Comparison of ENCODE assay signal across 10 cellular contexts in genomic region chr1:36123357-36123756, GRCh38. TPM values are rescaled to one million over a fixed set of nuclear protein-coding genes. Genes with fewer than 3 reads are reported as not detected.
A peak's percentile ranks its signal among the peaks of the same experiment; 100 is the strongest.
DNase-seq lines count a peak whose midpoint lies in the region; ATAC-seq, FAIRE-seq and TF ChIP-seq lines count a peak whose summit lies in the region.
"Had no signal": no experiment of that assay in that cellular context is flagged by ENCODE, and none has a peak within 500 bp of the region (broad histone marks: within the 10 kb centered on the region; RNA-seq: fewer than 3 reads in every experiment).

No MANE protein-coding gene starts in this region.

- no peaks in the 10 kb centered on the region for H3K9me3 Mint-ChIP-seq in activated naive CD8-positive, alpha-beta T cell (ENCODE audit: low read depth)

- H3K9ac ChIP-seq in HepG2 (ENCODE audit: insufficient read depth, low read depth, low read length) (no peak overlapping the region; the same call in 1 of the 2 replicates), mammary epithelial cell (ENCODE audit: insufficient read depth, low read length) (no peak overlapping the region)

- in situ Hi-C loops in HepG2 (cut with HindIII; ENCODE audit: extremely low pct_ligation_motif_present, low pct_unique_long_range_greater_than_20kb) (no loop called here), mammary epithelial cell (cut with MboI; ENCODE audit: low sequenced_read_pairs in 2 of 2) (no loop called here)

- peaks cover 29% of the 10 kb centered on the region for H3K4me1 Mint-ChIP-seq in activated naive CD8-positive, alpha-beta T cell (ENCODE audit: low read depth)

- TF ChIP-seq RAD21 in HepG2 (CRISPR knock-in tag; IDR thresholded peaks at IDR 0.05): no peak

- H3K4me2 ChIP-seq in HepG2 (ENCODE audit: low read depth, low read length): peak overlapping the region; percentile 67
- no peak overlapping the region for H3K4me2 ChIP-seq in mammary epithelial cell (ENCODE audit: insufficient read depth, low read depth, low read length)

- H3K4me1 ChIP-seq in right atrium auricular region (peaks cover 0 to 27% of the 10 kb centered on the region in 2 donors), HepG2 (ENCODE audit: insufficient read depth, low read length) (peaks cover 64% of the 10 kb centered on the region), upper lobe of right lung (peaks cover 16% of the 10 kb centered on the region), mammary epithelial cell (ENCODE audit: insufficient read depth, low read length) (peaks cover 4% of the 10 kb centered on the region)

- TF ChIP-seq CTCF in right atrium auricular region (IDR thresholded peaks at IDR 0.05): no peak
- TF ChIP-seq CTCF in HepG2 (CRISPR knock-in tag; IDR thresholded peaks at IDR 0.05): no peak
- TF ChIP-seq CTCF in upper lobe of right lung (IDR thresholded peaks at IDR 0.05): no peak
- TF ChIP-seq CTCF in mammary epithelial cell (conservative IDR thresholded peaks at IDR 0.05 in 1 of 2, IDR thresholded peaks at IDR 0.05 in 1 of 2; ENCODE audit: extremely low read depth in 1 of 2, insufficient read depth in 1 of 2, low read depth in 1 of 2, low read length in 2 of 2): no peak

- no peak for TF ChIP-seq POLR2A in HepG2 (IDR thresholded peaks at IDR 0.05; ENCODE audit: insufficient read depth in 1 of 2, low read depth in 2 of 2, low read length in 2 of 2)

- no peaks in the 10 kb centered on the region for H3K27me3 ChIP-seq in right atrium auricular region
- peaks cover 11 to 47% of the 10 kb centered on the region in 2 experiments; a peak in 4 of 5 replicates for H3K27me3 ChIP-seq in HepG2 (ENCODE audit: control insufficient read depth in 1 of 2, insufficient read depth in 2 of 2, low read length in 2 of 2)
- H3K27me3 ChIP-seq in upper lobe of right lung: no peaks in the 10 kb centered on the region
- H3K27me3 ChIP-seq in mammary epithelial cell (ENCODE audit: insufficient read depth, low read length): peaks cover 12% of the 10 kb centered on the region

- BruUV-seq in HepG2 (replicated peaks; lab: Mats Ljungman, UMichigan) (no TSS peak), mammary epithelial cell (replicated peaks; lab: Mats Ljungman, UMichigan) (no TSS peak)

- peak; percentile 30 for ATAC-seq in Right ventricle myocardium inferior
- peak; percentile 32 for ATAC-seq in HepG2
- ATAC-seq in upper lobe of right lung: peak; percentile 76
- ATAC-seq in HG03039 (IDR thresholded peaks at IDR 0.05; ENCODE audit: unreplicated experiment): no peak

- H3K36me3 ChIP-seq in right atrium auricular region (no peaks in the 10 kb centered on the region), HepG2 (replicated peaks in 1 of 2; ENCODE audit: control insufficient read depth in 1 of 2, insufficient read depth in 2 of 2, low read length in 2 of 2) (no peaks in the 10 kb centered on the region), upper lobe of right lung (no peaks in the 10 kb centered on the region), mammary epithelial cell (ENCODE audit: insufficient read depth, low read length) (no peaks in the 10 kb centered on the region)

- DNase-seq in Right ventricle myocardium inferior (ENCODE audit: missing footprints) (peak; percentile 83), right atrium auricular region (ENCODE audit: low spot score) (no peak), HepG2 (ENCODE audit: low spot score) (no peak), upper lobe of right lung (peak; percentile 77), mammary epithelial cell (no peak), DMS153 treated with DMSO at 0.1 percent for 48 hours (lab: John Stamatoyannopoulos, UW; ENCODE audit: unreplicated experiment) (no peak)
- DNase-seq: activated gamma-delta T cell, SHP77 had no signal

- H3K9me3 ChIP-seq in right atrium auricular region (no peaks in the 10 kb centered on the region), HepG2 (ENCODE audit: low read length) (no peaks in the 10 kb centered on the region), upper lobe of right lung (no peaks in the 10 kb centered on the region), mammary epithelial cell (replicated peaks; ENCODE audit: insufficient read depth, low read length) (no peaks in the 10 kb centered on the region)

- peaks cover 12% of the 10 kb centered on the region for H3K27me3 Mint-ChIP-seq in activated naive CD8-positive, alpha-beta T cell

- POLR2A ChIA-PET in HepG2 (lab: Yijun Ruan, JAX): no interaction called here

- CTCF ChIA-PET in HepG2 (lab: Yijun Ruan, JAX; ENCODE audit: low intra/inter-chr PET ratio, low total read pairs) (no interaction called here), mammary epithelial cell (lab: Charles Lee; ENCODE audit: low non-redundant PET) (no interaction called here)

- TF ChIP-seq EP300 in HepG2 (IDR thresholded peaks at IDR 0.05; ENCODE audit: low read depth in 2 of 2, low read length in 2 of 2) (no peak), HepG2 (CRISPR knock-in tag; IDR thresholded peaks at IDR 0.05; ENCODE audit: borderline replicate concordance) (no peak)

- no peak overlapping the region for H3K4me3 ChIP-seq in right atrium auricular region
- H3K4me3 ChIP-seq in HepG2 (replicated peaks in 1 of 3; ENCODE audit: insufficient read depth in 1 of 3, low read depth in 2 of 3, low read length in 3 of 3): peak overlapping the region in 1 of 3 experiments; percentile 34; a peak in 1 of 6 replicates
- no peak overlapping the region for H3K4me3 ChIP-seq in upper lobe of right lung
- H3K4me3 ChIP-seq in mammary epithelial cell (replicated peaks in 1 of 3; ENCODE audit: insufficient read depth in 1 of 3, low read depth in 2 of 3, low read length in 3 of 3): no peak overlapping the region

- intact Hi-C loops in Right ventricle myocardium inferior (cut with DNase I) (no loop called here), HepG2 (cut with micrococcal nuclease; ENCODE audit: unreplicated experiment) (no loop called here), upper lobe of right lung (cut with DNase I) (no loop called here), mammary epithelial cell (cut with micrococcal nuclease) (no loop called here)

- no peak for FAIRE-seq in HepG2 (lab: Jason Lieb, UNC)

- dilution Hi-C loops in mammary epithelial cell (cut with HindIII; ENCODE audit: low sequenced_read_pairs): no loop called here

- H3K36me3 Mint-ChIP-seq in activated naive CD8-positive, alpha-beta T cell: no peaks in the 10 kb centered on the region

- no peak overlapping the region for H3K27ac ChIP-seq in right atrium auricular region
- H3K27ac ChIP-seq in HepG2 (ENCODE audit: extremely low read length, insufficient read depth, low read length): no peak overlapping the region
- peak overlapping the region; percentile 36 for H3K27ac ChIP-seq in upper lobe of right lung
- H3K27ac ChIP-seq in mammary epithelial cell (ENCODE audit: insufficient read depth, low read depth, low read length): no peak overlapping the region

- H3K27ac Mint-ChIP-seq in activated naive CD8-positive, alpha-beta T cell: peak overlapping the region; percentile 66

- no peaks in the 10 kb centered on the region for H4K20me1 ChIP-seq in HepG2 (ENCODE audit: insufficient read depth, low read length)
- no peaks in the 10 kb centered on the region for H4K20me1 ChIP-seq in mammary epithelial cell (ENCODE audit: insufficient read depth, low read length)

- H3K4me3 Mint-ChIP-seq in activated naive CD8-positive, alpha-beta T cell: peak overlapping the region; percentile 63

- no peak overlapping the region for H2AFZ ChIP-seq in HepG2 (ENCODE audit: low read length)
- H2AFZ ChIP-seq in mammary epithelial cell (ENCODE audit: low read depth, low read length): no peak overlapping the region

- WGBS in HepG2 (ENCODE audit: low lambda C conversion rate): 16% methylated on average over 6 of the region's 8 CpGs
- WGBS in mammary epithelial cell (ENCODE audit: low coverage, missing lambda C conversion rate): 66% methylated on average over 8 of the region's 8 CpGs

- H3K79me2 ChIP-seq in HepG2 (ENCODE audit: insufficient read depth, low read length): no peaks in the 10 kb centered on the region
- H3K79me2 ChIP-seq in mammary epithelial cell (ENCODE audit: insufficient read depth, low read length): no peaks in the 10 kb centered on the region

RNA-seq across cellular contexts. Expression of gene COL8A2, which starts 1.7 kb away (rescaled TPM):
- total RNA-seq in Right ventricle myocardium inferior (1.0 TPM), right atrium auricular region (1 to 10 TPM; 3.5 to 4.5 TPM), HepG2 (2016; rRNA removed; fragmentation: Illumina TruSeq; extraction: Trizol) (0.04 and 0.24 TPM in 2 replicates), upper lobe of right lung (16.2 TPM), mammary epithelial cell (10 to 100 TPM in 1 of 2 donors, under 1 TPM in 1; 0.94 to 13.3 TPM)
- total RNA-seq in HepG2 (2016; cell fraction: cytosol; rRNA removed; fragmentation: Illumina TruSeq; extraction: Trizol; ENCODE audit: low read depth): not detected in 2 replicates
- total RNA-seq in HepG2 (2016; cell fraction: insoluble cytoplasmic fraction; rRNA removed; fragmentation: Illumina TruSeq; extraction: Trizol): 0.04 and 0.09 TPM in 2 replicates
- 0.06 TPM in 1 of 2 replicates, not detected in the other for total RNA-seq in HepG2 (2016; cell fraction: membrane; rRNA removed; fragmentation: Illumina TruSeq; extraction: Trizol)
- 0.19 and 0.34 TPM in 2 replicates for total RNA-seq in HepG2 (2016; cell fraction: nucleus; rRNA removed; fragmentation: Illumina TruSeq; extraction: Trizol)
- polyA plus RNA-seq in HepG2 (2011; rRNA removed) (0.13 and 0.24 TPM in 2 replicates), mammary epithelial cell (0.28 TPM)
- 0.21 and 0.22 TPM in 2 replicates for polyA plus RNA-seq in HepG2 (2011; cell fraction: cytosol; rRNA removed)
- polyA plus RNA-seq in HepG2 (2011; cell fraction: nucleus; rRNA removed): 0.52 and 0.53 TPM in 2 replicates
- polyA plus RNA-seq in HepG2 (2012): 0.13 and 0.17 TPM in 2 replicates
- polyA plus RNA-seq in HepG2 (2016; cell fraction: cytosol; fragmentation: Illumina TruSeq; extraction: Trizol; ENCODE audit: low read depth): not detected in 2 replicates
- 0.10 TPM in 1 of 2 replicates, not detected in the other for polyA plus RNA-seq in HepG2 (2016; cell fraction: insoluble cytoplasmic fraction; fragmentation: Illumina TruSeq; extraction: Trizol; ENCODE audit: low read depth)
- 0.03 TPM in 1 of 2 replicates, not detected in the other for polyA plus RNA-seq in HepG2 (2016; cell fraction: membrane; fragmentation: Illumina TruSeq; extraction: Trizol; ENCODE audit: low read depth)
- polyA plus RNA-seq in HepG2 (2016; cell fraction: nucleus; fragmentation: Illumina TruSeq; extraction: Trizol; ENCODE audit: insufficient read depth, low read depth): 0.20 TPM in 1 of 2 replicates, not detected in the other
- polyA minus RNA-seq in HepG2 (2011; rRNA and poly(A)+ RNA removed; ENCODE audit: low replicate concordance): 0.07 and 0.52 TPM in 2 replicates
- polyA minus RNA-seq in HepG2 (2011; cell fraction: cytosol; rRNA and poly(A)+ RNA removed): 0.20 and 0.26 TPM in 2 replicates
- 0.50 and 0.52 TPM in 2 replicates for polyA minus RNA-seq in HepG2 (2011; cell fraction: nucleus; rRNA and poly(A)+ RNA removed)
- not detected for polyA minus RNA-seq in mammary epithelial cell

RNA-seq across cellular contexts. Expression of gene TRAPPC3, which starts 25.9 kb away (rescaled TPM):
- total RNA-seq in Right ventricle myocardium inferior: 53.9 TPM
- 10 to 100 TPM; 62.0 to 81.6 TPM for total RNA-seq in right atrium auricular region
- total RNA-seq in HepG2 (2016; rRNA removed; fragmentation: Illumina TruSeq; extraction: Trizol): 62.4 and 66.7 TPM in 2 replicates
- total RNA-seq in HepG2 (2016; cell fraction: cytosol; rRNA removed; fragmentation: Illumina TruSeq; extraction: Trizol; ENCODE audit: low read depth): 33.8 and 35.1 TPM in 2 replicates
- total RNA-seq in HepG2 (2016; cell fraction: insoluble cytoplasmic fraction; rRNA removed; fragmentation: Illumina TruSeq; extraction: Trizol): 67.4 and 70.9 TPM in 2 replicates
- 51.3 and 59.4 TPM in 2 replicates for total RNA-seq in HepG2 (2016; cell fraction: membrane; rRNA removed; fragmentation: Illumina TruSeq; extraction: Trizol)
- total RNA-seq in HepG2 (2016; cell fraction: nucleus; rRNA removed; fragmentation: Illumina TruSeq; extraction: Trizol): 32.1 and 40.4 TPM in 2 replicates
- polyA plus RNA-seq in HepG2 (2011; rRNA removed): 48.0 and 53.7 TPM in 2 replicates
- polyA plus RNA-seq in HepG2 (2011; cell fraction: cytosol; rRNA removed): 54.6 and 63.8 TPM in 2 replicates
- polyA plus RNA-seq in HepG2 (2011; cell fraction: nucleus; rRNA removed): 23.5 and 23.9 TPM in 2 replicates
- polyA plus RNA-seq in HepG2 (2012): 39.6 and 48.9 TPM in 2 replicates
- 32.8 and 40.4 TPM in 2 replicates for polyA plus RNA-seq in HepG2 (2016; cell fraction: cytosol; fragmentation: Illumina TruSeq; extraction: Trizol; ENCODE audit: low read depth)
- polyA plus RNA-seq in HepG2 (2016; cell fraction: insoluble cytoplasmic fraction; fragmentation: Illumina TruSeq; extraction: Trizol; ENCODE audit: low read depth): 70.8 and 86.6 TPM in 2 replicates
- polyA plus RNA-seq in HepG2 (2016; cell fraction: membrane; fragmentation: Illumina TruSeq; extraction: Trizol; ENCODE audit: low read depth): 45.9 and 53.3 TPM in 2 replicates
- 58.4 and 69.5 TPM in 2 replicates for polyA plus RNA-seq in HepG2 (2016; cell fraction: nucleus; fragmentation: Illumina TruSeq; extraction: Trizol; ENCODE audit: insufficient read depth, low read depth)
- 12.2 and 41.8 TPM in 2 replicates for polyA minus RNA-seq in HepG2 (2011; rRNA and poly(A)+ RNA removed; ENCODE audit: low replicate concordance)
- 16.1 and 26.3 TPM in 2 replicates for polyA minus RNA-seq in HepG2 (2011; cell fraction: cytosol; rRNA and poly(A)+ RNA removed)
- polyA minus RNA-seq in HepG2 (2011; cell fraction: nucleus; rRNA and poly(A)+ RNA removed): 10.3 and 14.2 TPM in 2 replicates
- 63.1 TPM for total RNA-seq in upper lobe of right lung
- total RNA-seq in mammary epithelial cell: 10 to 100 TPM; 73.2 to 96.5 TPM
- polyA plus RNA-seq in mammary epithelial cell: 107 TPM
- 41.7 TPM for polyA minus RNA-seq in mammary epithelial cell

RNA-seq across cellular contexts. Expression of gene MAP7D1, which starts 32.6 kb away (rescaled TPM):
- total RNA-seq in Right ventricle myocardium inferior (383 TPM), right atrium auricular region (100 to 1,000 TPM; 353 to 356 TPM), HepG2 (2016; rRNA removed; fragmentation: Illumina TruSeq; extraction: Trizol) (5.5 and 7.2 TPM in 2 replicates), upper lobe of right lung (114 TPM), mammary epithelial cell (100 to 1,000 TPM in 1 of 2 donors, 10 to 100 TPM in 1; 99.4 to 331 TPM)
- 2.9 and 3.9 TPM in 2 replicates for total RNA-seq in HepG2 (2016; cell fraction: cytosol; rRNA removed; fragmentation: Illumina TruSeq; extraction: Trizol; ENCODE audit: low read depth)
- total RNA-seq in HepG2 (2016; cell fraction: insoluble cytoplasmic fraction; rRNA removed; fragmentation: Illumina TruSeq; extraction: Trizol): 6.3 and 7.8 TPM in 2 replicates
- total RNA-seq in HepG2 (2016; cell fraction: membrane; rRNA removed; fragmentation: Illumina TruSeq; extraction: Trizol): 4.2 TPM in 2 replicates
- 6.1 and 7.9 TPM in 2 replicates for total RNA-seq in HepG2 (2016; cell fraction: nucleus; rRNA removed; fragmentation: Illumina TruSeq; extraction: Trizol)
- polyA plus RNA-seq in HepG2 (2011; rRNA removed) (5.6 and 6.8 TPM in 2 replicates), mammary epithelial cell (129 TPM)
- 4.7 and 5.2 TPM in 2 replicates for polyA plus RNA-seq in HepG2 (2011; cell fraction: cytosol; rRNA removed)
- 14.7 and 14.9 TPM in 2 replicates for polyA plus RNA-seq in HepG2 (2011; cell fraction: nucleus; rRNA removed)
- polyA plus RNA-seq in HepG2 (2012): 7.7 and 14.1 TPM in 2 replicates
- 1.7 and 2.4 TPM in 2 replicates for polyA plus RNA-seq in HepG2 (2016; cell fraction: cytosol; fragmentation: Illumina TruSeq; extraction: Trizol; ENCODE audit: low read depth)
- 14.2 and 15.7 TPM in 2 replicates for polyA plus RNA-seq in HepG2 (2016; cell fraction: insoluble cytoplasmic fraction; fragmentation: Illumina TruSeq; extraction: Trizol; ENCODE audit: low read depth)
- polyA plus RNA-seq in HepG2 (2016; cell fraction: membrane; fragmentation: Illumina TruSeq; extraction: Trizol; ENCODE audit: low read depth): 4.5 and 4.6 TPM in 2 replicates
- polyA plus RNA-seq in HepG2 (2016; cell fraction: nucleus; fragmentation: Illumina TruSeq; extraction: Trizol; ENCODE audit: insufficient read depth, low read depth): 19.3 and 21.5 TPM in 2 replicates
- polyA minus RNA-seq in HepG2 (2011; rRNA and poly(A)+ RNA removed; ENCODE audit: low replicate concordance): 8.3 and 16.3 TPM in 2 replicates
- 6.0 and 8.5 TPM in 2 replicates for polyA minus RNA-seq in HepG2 (2011; cell fraction: cytosol; rRNA and poly(A)+ RNA removed)
- 4.0 and 7.2 TPM in 2 replicates for polyA minus RNA-seq in HepG2 (2011; cell fraction: nucleus; rRNA and poly(A)+ RNA removed)
- polyA minus RNA-seq in mammary epithelial cell: 116 TPM

RNA-seq across cellular contexts. Expression of gene ADPRS, which starts 34.7 kb away (rescaled TPM):
- total RNA-seq in Right ventricle myocardium inferior (18.1 TPM), right atrium auricular region (10 to 100 TPM; 24.3 to 25.6 TPM), HepG2 (2016; rRNA removed; fragmentation: Illumina TruSeq; extraction: Trizol) (30.6 and 31.7 TPM in 2 replicates), upper lobe of right lung (26.9 TPM), mammary epithelial cell (10 to 100 TPM; 33.7 to 34.3 TPM)
- total RNA-seq in HepG2 (2016; cell fraction: cytosol; rRNA removed; fragmentation: Illumina TruSeq; extraction: Trizol; ENCODE audit: low read depth): 3.7 and 4.0 TPM in 2 replicates
- 28.9 and 29.6 TPM in 2 replicates for total RNA-seq in HepG2 (2016; cell fraction: insoluble cytoplasmic fraction; rRNA removed; fragmentation: Illumina TruSeq; extraction: Trizol)
- total RNA-seq in HepG2 (2016; cell fraction: membrane; rRNA removed; fragmentation: Illumina TruSeq; extraction: Trizol): 7.7 and 9.6 TPM in 2 replicates
- total RNA-seq in HepG2 (2016; cell fraction: nucleus; rRNA removed; fragmentation: Illumina TruSeq; extraction: Trizol): 12.3 and 14.5 TPM in 2 replicates
- polyA plus RNA-seq in HepG2 (2011; rRNA removed) (36.4 and 36.6 TPM in 2 replicates), mammary epithelial cell (50.7 TPM)
- polyA plus RNA-seq in HepG2 (2011; cell fraction: cytosol; rRNA removed): 34.1 and 41.6 TPM in 2 replicates
- 22.4 and 24.6 TPM in 2 replicates for polyA plus RNA-seq in HepG2 (2011; cell fraction: nucleus; rRNA removed)
- 16.7 and 20.9 TPM in 2 replicates for polyA plus RNA-seq in HepG2 (2012)
- polyA plus RNA-seq in HepG2 (2016; cell fraction: cytosol; fragmentation: Illumina TruSeq; extraction: Trizol; ENCODE audit: low read depth): 2.2 and 2.9 TPM in 2 replicates
- polyA plus RNA-seq in HepG2 (2016; cell fraction: insoluble cytoplasmic fraction; fragmentation: Illumina TruSeq; extraction: Trizol; ENCODE audit: low read depth): 27.1 and 29.0 TPM in 2 replicates
- polyA plus RNA-seq in HepG2 (2016; cell fraction: membrane; fragmentation: Illumina TruSeq; extraction: Trizol; ENCODE audit: low read depth): 5.2 and 5.4 TPM in 2 replicates
- 22.0 and 25.1 TPM in 2 replicates for polyA plus RNA-seq in HepG2 (2016; cell fraction: nucleus; fragmentation: Illumina TruSeq; extraction: Trizol; ENCODE audit: insufficient read depth, low read depth)
- polyA minus RNA-seq in HepG2 (2011; rRNA and poly(A)+ RNA removed; ENCODE audit: low replicate concordance): 25.4 and 32.0 TPM in 2 replicates
- polyA minus RNA-seq in HepG2 (2011; cell fraction: cytosol; rRNA and poly(A)+ RNA removed): 11.0 and 12.9 TPM in 2 replicates
- polyA minus RNA-seq in HepG2 (2011; cell fraction: nucleus; rRNA and poly(A)+ RNA removed): 5.2 and 5.3 TPM in 2 replicates
- polyA minus RNA-seq in mammary epithelial cell: 8.3 TPM

RNA-seq across cellular contexts. Expression of gene TEKT2, which starts 39.5 kb away (rescaled TPM):
- total RNA-seq in Right ventricle myocardium inferior: not detected
- under 1 TPM in 1 of 2 donors, not detected in 1; 0.41 TPM for total RNA-seq in right atrium auricular region
- total RNA-seq in HepG2 (2016; rRNA removed; fragmentation: Illumina TruSeq; extraction: Trizol): 0.31 and 0.35 TPM in 2 replicates
- total RNA-seq in HepG2 (2016; cell fraction: cytosol; rRNA removed; fragmentation: Illumina TruSeq; extraction: Trizol; ENCODE audit: low read depth): not detected in 2 replicates
- total RNA-seq in HepG2 (2016; cell fraction: insoluble cytoplasmic fraction; rRNA removed; fragmentation: Illumina TruSeq; extraction: Trizol): 0.16 and 0.45 TPM in 2 replicates
- 0.19 and 0.34 TPM in 2 replicates for total RNA-seq in HepG2 (2016; cell fraction: membrane; rRNA removed; fragmentation: Illumina TruSeq; extraction: Trizol)
- 0.59 TPM in 1 of 2 replicates, not detected in the other for total RNA-seq in HepG2 (2016; cell fraction: nucleus; rRNA removed; fragmentation: Illumina TruSeq; extraction: Trizol)
- polyA plus RNA-seq in HepG2 (2011; rRNA removed): 0.24 and 0.38 TPM in 2 replicates
- 0.12 and 0.19 TPM in 2 replicates for polyA plus RNA-seq in HepG2 (2011; cell fraction: cytosol; rRNA removed)
- polyA plus RNA-seq in HepG2 (2011; cell fraction: nucleus; rRNA removed): 0.57 and 1.3 TPM in 2 replicates
- 0.35 and 0.38 TPM in 2 replicates for polyA plus RNA-seq in HepG2 (2012)
- polyA plus RNA-seq in HepG2 (2016; cell fraction: cytosol; fragmentation: Illumina TruSeq; extraction: Trizol; ENCODE audit: low read depth): 0.07 and 0.11 TPM in 2 replicates
- 0.21 TPM in 2 replicates for polyA plus RNA-seq in HepG2 (2016; cell fraction: insoluble cytoplasmic fraction; fragmentation: Illumina TruSeq; extraction: Trizol; ENCODE audit: low read depth)
- 0.10 and 0.25 TPM in 2 replicates for polyA plus RNA-seq in HepG2 (2016; cell fraction: membrane; fragmentation: Illumina TruSeq; extraction: Trizol; ENCODE audit: low read depth)
- 0.45 and 0.79 TPM in 2 replicates for polyA plus RNA-seq in HepG2 (2016; cell fraction: nucleus; fragmentation: Illumina TruSeq; extraction: Trizol; ENCODE audit: insufficient read depth, low read depth)
- polyA minus RNA-seq in HepG2 (2011; rRNA and poly(A)+ RNA removed; ENCODE audit: low replicate concordance): 0.84 TPM in 1 of 2 replicates, not detected in the other
- polyA minus RNA-seq in HepG2 (2011; cell fraction: cytosol; rRNA and poly(A)+ RNA removed): not detected in 2 replicates
- 0.62 and 0.64 TPM in 2 replicates for polyA minus RNA-seq in HepG2 (2011; cell fraction: nucleus; rRNA and poly(A)+ RNA removed)
- 0.35 TPM for total RNA-seq in upper lobe of right lung
- total RNA-seq in mammary epithelial cell: not detected
- not detected for polyA plus RNA-seq in mammary epithelial cell
- not detected for polyA minus RNA-seq in mammary epithelial cell

Comparison
In these comparisons a context has a peak if more than half of its experiments do, and no peak if none do; other contexts are left out.
1. DNase-seq: peak in Right ventricle myocardium inferior (single experiment) and upper lobe of right lung (single experiment); none in right atrium auricular region (single experiment), HepG2 (single experiment), mammary epithelial cell (single experiment) and DMS153 treated with DMSO at 0.1 percent for 48 hours (single experiment).
2. RNA of gene MAP7D1, which starts 32.6 kb away (total RNA-seq): 383 TPM in Right ventricle myocardium inferior (single experiment), 353 to 356 TPM in right atrium auricular region, 99.4 to 331 TPM in mammary epithelial cell and 114 TPM in upper lobe of right lung (single experiment); 2.9 to 7.9 TPM in HepG2; every median in the first group is over 10 times any median in the second.